In genomic region chr20:11270566-11270965, GRCh38 we compare ENCODE assay signal across 23 cellular contexts.
"Had no signal": no experiment of that assay in that cellular context is flagged by ENCODE, and none has a peak within 500 bp of the region (broad histone marks: within the 10 kb centered on the region; RNA-seq: fewer than 3 reads in every experiment).

No MANE protein-coding gene starts in this region.

- H3K36me3 ChIP-seq: ovary, tibial nerve, vagina had no signal

- H3K27me3 ChIP-seq: ovary, tibial nerve, vagina had no signal

- H3K9me3 ChIP-seq: mucosa of descending colon, ovary, psoas muscle, tibial nerve, vagina had no signal

- H3K27ac ChIP-seq: epithelial cell of prostate, ovary, psoas muscle, tibial nerve, vagina, VCaP had no signal

- H3K4me3 ChIP-seq: mucosa of descending colon, ovary, psoas muscle, skin epidermis, tibial nerve, vagina had no signal

- DNase-seq: activated CD4-positive, alpha-beta T cell treated with anti-CD3 and anti-CD28 coated beads for 1 hour; activated CD8-positive, alpha-beta memory T cell treated with anti-CD3 and anti-CD28 coated beads for 24 hours; activated gamma-delta T cell treated with Interleukin-2 at 50 U/mL for 16 hours; activated naive CD8-positive, alpha-beta T cell treated with anti-CD3 and anti-CD28 coated beads for 36 hours; activated T-cell treated with anti-CD3 and anti-CD28 coated beads, Interleukin-2, amount 50 U/mL, for 72 hours; amygdala; effector memory CD8-positive, alpha-beta T cell; foreskin melanocyte; hypothalamus; kidney glomerular epithelial cell; left ventricle myocardium superior; mucosa of descending colon; naive B cell; ovary; psoas muscle; stimulated activated naive CD8-positive, alpha-beta T cell treated with anti-CD3 and anti-CD28 coated beads, Interleukin-15, Interleukin-2, amounts not matched to agents 100 U/mL and 50 U/mL, for 24 hours; T-helper 2 cell had no signal

- ATAC-seq: activated T-cell treated with anti-CD3 and anti-CD28 coated beads, Interleukin-2, amount 50 U/mL, for 72 hours; effector memory CD8-positive, alpha-beta T cell; left ventricle myocardium superior; mucosa of descending colon; psoas muscle; right cardiac atrium; stimulated activated naive CD8-positive, alpha-beta T cell treated with anti-CD3 and anti-CD28 coated beads, Interleukin-15, Interleukin-2, amounts not matched to agents 100 U/mL and 50 U/mL, for 24 hours had no signal
